ENCODE assay signal across 8 cellular contexts in the genomic region with DNA sequence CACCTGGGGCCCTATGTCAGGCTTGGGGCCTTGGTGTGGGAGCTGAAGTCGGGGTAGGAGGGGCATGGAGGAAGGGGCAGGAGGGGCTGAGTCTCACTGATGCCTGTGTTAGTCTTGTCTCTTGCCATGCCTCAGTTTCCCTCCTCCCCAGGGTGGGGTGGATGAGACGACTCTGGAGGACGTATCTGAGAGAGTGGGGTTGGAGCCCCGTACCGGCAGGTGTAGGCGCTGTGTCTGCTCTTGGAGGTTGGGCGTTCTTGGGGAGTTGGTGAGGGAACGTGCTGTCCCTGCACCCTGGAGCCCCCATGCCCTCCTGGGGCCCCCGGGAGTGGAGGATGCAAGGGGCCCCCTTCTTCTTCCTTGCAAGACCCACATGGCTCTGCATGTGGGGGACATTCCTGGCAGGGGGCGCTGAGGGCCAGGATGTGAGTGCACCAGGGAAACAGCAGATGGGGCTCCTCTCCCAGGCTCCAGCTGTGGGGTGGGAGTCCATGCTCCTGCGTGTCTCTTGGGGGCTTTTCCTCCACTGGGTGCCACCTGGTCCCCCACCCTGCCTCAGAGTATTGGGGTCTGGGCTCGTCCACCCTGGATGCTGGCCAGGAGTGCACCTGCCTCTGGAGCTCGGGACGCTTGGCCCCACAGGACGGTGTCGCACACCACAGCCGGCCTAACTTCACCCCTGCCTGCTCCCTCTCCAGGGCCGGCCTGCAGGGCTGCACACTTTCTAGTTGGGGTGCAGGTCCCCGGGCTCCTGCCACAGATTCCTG. TPM values are rescaled to one million over a fixed set of nuclear protein-coding genes. Genes with fewer than 3 reads are reported as not detected.
DNase-seq lines count a peak whose midpoint lies in the region; ATAC-seq, FAIRE-seq and TF ChIP-seq lines count a peak whose summit lies in the region.

No MANE protein-coding gene starts in this region.

- no peaks in the 10 kb centered on the region for H3K27me3 ChIP-seq in H9 (ENCODE audit: insufficient read depth, low read length)

- no peak overlapping the region for H4K5ac ChIP-seq in H9 (ENCODE audit: insufficient read length, low read depth, low read length)

- no peak overlapping the region for H3T11ph ChIP-seq in H9 (ENCODE audit: low read length)

- no peak overlapping the region; the same call in 1 of the 2 replicates for H3K14ac ChIP-seq in H9 (ENCODE audit: insufficient read depth, low read length)

- peaks cover 9 to 11% of the 10 kb centered on the region in 2 experiments for H3K4me1 Mint-ChIP-seq in H9
- peaks cover 38% of the 10 kb centered on the region for H3K4me1 Mint-ChIP-seq in activated CD8-positive, alpha-beta T cell treated with anti-CD3 and anti-CD28 coated beads for 36 hours (ENCODE audit: low read depth)

- no peaks in the 10 kb centered on the region for H3K23me2 ChIP-seq in H9 (ENCODE audit: insufficient read length, low read depth, low read length, poor library complexity, severe bottlenecking)

- H3K27me3 Mint-ChIP-seq in H9 (ENCODE audit: low read depth) = no peaks in the 10 kb centered on the region
- no peaks in the 10 kb centered on the region for H3K27me3 Mint-ChIP-seq in activated CD8-positive, alpha-beta T cell treated with anti-CD3 and anti-CD28 coated beads for 36 hours

- no peaks in the 10 kb centered on the region for H4K20me1 ChIP-seq in H9 (ENCODE audit: control insufficient read depth, insufficient read depth, insufficient read length)

- H3K4me1 ChIP-seq in A549 (peaks cover 6% of the 10 kb centered on the region; the same call in 1 of the 3 replicates), H9 (ENCODE audit: insufficient read depth, low read length) (no peaks in the 10 kb centered on the region)

- DNase-seq in A549 (ENCODE audit: low read depth in 1 of 2, low spot score in 1 of 2) (no peak), H9 (no peak), fibroblast of the aortic adventitia (ENCODE audit: low read depth) (no peak), AG08396 (ENCODE audit: low spot score) (no peak)
- peak; percentile 82 for DNase-seq in activated CD8-positive, alpha-beta T cell treated with anti-CD3 and anti-CD28 coated beads for 36 hours
- peak; percentile 42 to 43 for DNase-seq in stimulated activated CD4-positive, alpha-beta T cell treated with anti-CD3 and anti-CD28 coated beads, Interleukin-1b, Interleukin-23, amount 100 ng/mL, for 4 hours (ENCODE audit: low read depth in 2 of 2)

- no peak overlapping the region for H3K23ac ChIP-seq in H9 (ENCODE audit: insufficient read length, low read depth, low read length)

- H3K79me1 ChIP-seq in H9 (ENCODE audit: insufficient read depth, low read depth, low read length, poor library complexity, severe bottlenecking) = no peaks in the 10 kb centered on the region

- no peak overlapping the region for H3K4me2 ChIP-seq in A549
- no peak overlapping the region for H3K4me2 ChIP-seq in H9 (ENCODE audit: insufficient read depth, insufficient read length, low read length)

- H3K36me3 Mint-ChIP-seq in H9 (ENCODE audit: insufficient read depth in 1 of 3, low read depth in 3 of 3) = no peaks in the 10 kb centered on the region
- peaks cover 23% of the 10 kb centered on the region for H3K36me3 Mint-ChIP-seq in activated CD8-positive, alpha-beta T cell treated with anti-CD3 and anti-CD28 coated beads for 36 hours (ENCODE audit: low read depth)

- no peak overlapping the region for H4K8ac ChIP-seq in H9 (replicated peaks; ENCODE audit: insufficient read length, low read depth, low read length)

- H3K9me3 Mint-ChIP-seq in H9 = no peaks in the 10 kb centered on the region
- no peaks in the 10 kb centered on the region for H3K9me3 Mint-ChIP-seq in activated CD8-positive, alpha-beta T cell treated with anti-CD3 and anti-CD28 coated beads for 36 hours

- no peak overlapping the region for H3K4ac ChIP-seq in H9 (ENCODE audit: low read depth, low read length)

- peak; percentile 41 to 54; a peak in 4 of 5 replicates for TF ChIP-seq RAD21 in A549 (conservative IDR thresholded peaks at IDR 0.05 in 1 of 2, IDR thresholded peaks at IDR 0.05 in 1 of 2)

- no peaks in the 10 kb centered on the region for H3K79me2 ChIP-seq in H9 (ENCODE audit: insufficient read depth, low read length)

- TF ChIP-seq CTCF in A549 (IDR thresholded peaks at IDR 0.05) = no peak; the same call in 2 of the 3 replicates
- peak; percentile 60 for TF ChIP-seq CTCF in H9 (conservative IDR thresholded peaks at IDR 0.05)
- peak; percentile 69 for TF ChIP-seq CTCF in activated CD8-positive, alpha-beta T cell treated with anti-CD3 and anti-CD28 coated beads for 36 hours (IDR thresholded peaks at IDR 0.05)
- TF ChIP-seq CTCF in fibroblast of the aortic adventitia (IDR thresholded peaks at IDR 0.05; ENCODE audit: insufficient read depth, low read length) = peak; percentile 32

- CTCF ChIA-PET in A549 (lab: Yijun Ruan, JAX) = no interaction called here
- CTCF ChIA-PET in activated CD8-positive, alpha-beta T cell treated with anti-CD3 and anti-CD28 coated beads for 36 hours (lab: Charles Lee) = interaction anchor here (0.9 to 2.4 kb wide), 5 partner anchors 16 to 32 kb away, joined by 3 to 28 read pairs (median 4); no protein-coding TSS in a partner anchor

- POLR2A ChIA-PET in A549 (lab: Yijun Ruan, JAX) = no interaction called here
- POLR2A ChIA-PET in activated CD8-positive, alpha-beta T cell treated with anti-CD3 and anti-CD28 coated beads for 36 hours (lab: Charles Lee) = interaction anchor here (1.3 to 5.7 kb wide), 7 partner anchors 12 to 145 kb away, joined by 3 to 100 read pairs (median 10); a partner anchor contains a TSS

- no peak overlapping the region for H3K4me3 Mint-ChIP-seq in H9
- H3K4me3 Mint-ChIP-seq in activated CD8-positive, alpha-beta T cell treated with anti-CD3 and anti-CD28 coated beads for 36 hours = peak overlapping the region; percentile 99

- H3K27ac Mint-ChIP-seq in H9 = no peak overlapping the region
- H3K27ac Mint-ChIP-seq in activated CD8-positive, alpha-beta T cell treated with anti-CD3 and anti-CD28 coated beads for 36 hours = peak overlapping the region; percentile 99

- H2AFZ ChIP-seq in H9 (ENCODE audit: low read length) = no peak overlapping the region

- H2AK5ac ChIP-seq in H9 (ENCODE audit: insufficient read length, low read length) = no peak overlapping the region

- H3K27ac ChIP-seq in A549 = no peak overlapping the region
- H3K27ac ChIP-seq in H9 (ENCODE audit: insufficient read length, low read depth, low read length) = no peak overlapping the region

- H3K9me3 ChIP-seq in A549 (no peaks in the 10 kb centered on the region), H9 (ENCODE audit: control insufficient read depth, low read depth, low read length) (no peaks in the 10 kb centered on the region)

- H3K56ac ChIP-seq in H9 (ENCODE audit: insufficient read length, low read depth, low read length) = no peak overlapping the region

- TF ChIP-seq POLR2A in A549 (IDR thresholded peaks at IDR 0.05; ENCODE audit: low read length) = no peak

- no peak overlapping the region for H2BK15ac ChIP-seq in H9 (ENCODE audit: low read depth, low read length)

- H3K18ac ChIP-seq in H9 (ENCODE audit: insufficient read length, low read depth, low read length) = no peak overlapping the region

- peak in 1 of 2 experiments; percentile 33; a peak in 2 of 6 replicates for ATAC-seq in A549
- peak; percentile 27 for ATAC-seq in activated CD8-positive, alpha-beta T cell treated with anti-CD3 and anti-CD28 coated beads for 36 hours
- no peak for ATAC-seq in GM19324 (IDR thresholded peaks at IDR 0.05; ENCODE audit: low FRiP score, unreplicated experiment)
- no peak for ATAC-seq in esophagus mucosa

- H3K9ac ChIP-seq in H9 (ENCODE audit: extremely low read depth, insufficient read length, low read length) = no peak overlapping the region

- WGBS in A549 (ENCODE audit: missing lambda C conversion rate) = 48% methylated on average over 9 of the region's 19 CpGs
- no CpG with 5 or more reads among the region's 19 CpGs for WGBS in H9 (ENCODE audit: extremely low coverage, insufficient read length, low lambda C conversion rate)

- H2BK120ac ChIP-seq in H9 (ENCODE audit: low read depth, low read length, poor library complexity, severe bottlenecking) = no peak overlapping the region

- H2BK20ac ChIP-seq in H9 (ENCODE audit: low read depth, low read length, poor library complexity, severe bottlenecking) = no peak overlapping the region

- intact Hi-C loops in activated CD8-positive, alpha-beta T cell treated with anti-CD3 and anti-CD28 coated beads for 36 hours (cut with micrococcal nuclease) = loop anchor here (10.0 kb wide), 1 partner anchor 90 kb away; no protein-coding TSS in a partner anchor

- H4K91ac ChIP-seq in H9 (ENCODE audit: insufficient read length, low read depth, low read length) = no peak overlapping the region

- TF ChIP-seq EP300 in A549 (IDR thresholded peaks at IDR 0.05) = no peak

- H2BK12ac ChIP-seq in H9 (ENCODE audit: insufficient read length, low read depth, low read length) = no peak overlapping the region

- no peak overlapping the region for H3K4me3 ChIP-seq in A549
- H3K4me3 ChIP-seq in fibroblast of the aortic adventitia (ENCODE audit: low read depth, low read length) = no peak overlapping the region

- H2BK5ac ChIP-seq in H9 (ENCODE audit: insufficient read length, low read length) = no peak overlapping the region

- no peak for FAIRE-seq in A549 (lab: Jason Lieb, UNC)

RNA-seq across cellular contexts. Expression of a gene that starts 1.4 kb away (rescaled TPM):
- polyA plus RNA-seq in A549 (2011; rRNA removed) (0.16 and 0.29 TPM in 2 replicates), A549 (2017; fragmentation: RNase III; extraction: RNeasy Plus Mini Kit Qiagen cat#74134 plus additional on column Dnase treatment) (0.22 to 0.31 TPM (median 0.25 TPM) in 3 replicates)
- 0.16 and 0.25 TPM in 2 replicates for polyA plus RNA-seq in A549 (2012; cell fraction: cytosol; rRNA removed)
- polyA plus RNA-seq in A549 (2012; cell fraction: nucleus; rRNA removed) = 1.2 and 1.6 TPM in 2 replicates
- 0.29 and 0.34 TPM in 2 replicates for polyA minus RNA-seq in A549 (2011; rRNA and poly(A)+ RNA removed)
- total RNA-seq in H9 (2021) (0.29 and 0.57 TPM in 2 replicates), fibroblast of the aortic adventitia (ENCODE audit: low replicate concordance) (12.0 and 32.2 TPM in 2 replicates), esophagus mucosa (12.0 TPM)
- total RNA-seq in activated CD8-positive, alpha-beta T cell treated with anti-CD3 and anti-CD28 coated beads for 36 hours = 100 to 1,000 TPM; 134 to 140 TPM

RNA-seq across cellular contexts. Expression of a gene that starts 24.7 kb away (rescaled TPM):
- polyA plus RNA-seq in A549 (2011; rRNA removed) (not detected in 2 replicates), A549 (2017; fragmentation: RNase III; extraction: RNeasy Plus Mini Kit Qiagen cat#74134 plus additional on column Dnase treatment) (not detected in 3 replicates)
- polyA plus RNA-seq in A549 (2012; cell fraction: cytosol; rRNA removed) = not detected in 2 replicates
- polyA plus RNA-seq in A549 (2012; cell fraction: nucleus; rRNA removed) = 0.04 and 0.07 TPM in 2 replicates
- polyA minus RNA-seq in A549 (2011; rRNA and poly(A)+ RNA removed) = not detected in 2 replicates
- total RNA-seq in H9 (2021) (not detected in 2 replicates), fibroblast of the aortic adventitia (ENCODE audit: low replicate concordance) (not detected in 2 replicates), esophagus mucosa (1.3 TPM)
- not detected for total RNA-seq in activated CD8-positive, alpha-beta T cell treated with anti-CD3 and anti-CD28 coated beads for 36 hours

RNA-seq across cellular contexts. Expression of a gene that starts 28.4 kb away (rescaled TPM):
- polyA plus RNA-seq in A549 (2011; rRNA removed) (8.1 and 8.3 TPM in 2 replicates), A549 (2017; fragmentation: RNase III; extraction: RNeasy Plus Mini Kit Qiagen cat#74134 plus additional on column Dnase treatment) (13.4 to 16.1 TPM (median 13.8 TPM) in 3 replicates)
- polyA plus RNA-seq in A549 (2012; cell fraction: cytosol; rRNA removed) = 14.2 and 14.9 TPM in 2 replicates
- polyA plus RNA-seq in A549 (2012; cell fraction: nucleus; rRNA removed) = 61.3 and 73.3 TPM in 2 replicates
- polyA minus RNA-seq in A549 (2011; rRNA and poly(A)+ RNA removed) = 13.1 and 27.0 TPM in 2 replicates
- total RNA-seq in H9 (2021) (32.2 and 34.8 TPM in 2 replicates), fibroblast of the aortic adventitia (ENCODE audit: low replicate concordance) (22.8 and 23.4 TPM in 2 replicates), esophagus mucosa (10.1 TPM)
- 10 to 100 TPM; 39.0 to 40.6 TPM for total RNA-seq in activated CD8-positive, alpha-beta T cell treated with anti-CD3 and anti-CD28 coated beads for 36 hours

RNA-seq across cellular contexts. Expression of a gene that starts 31.8 kb away (rescaled TPM):
- polyA plus RNA-seq in A549 (2011; rRNA removed) = 4.4 and 6.6 TPM in 2 replicates
- polyA plus RNA-seq in A549 (2012; cell fraction: cytosol; rRNA removed) = 14.3 and 19.8 TPM in 2 replicates
- polyA plus RNA-seq in A549 (2012; cell fraction: nucleus; rRNA removed) = 29.8 and 31.3 TPM in 2 replicates
- 14.7 to 17.4 TPM (median 16.4 TPM) in 3 replicates for polyA plus RNA-seq in A549 (2017; fragmentation: RNase III; extraction: RNeasy Plus Mini Kit Qiagen cat#74134 plus additional on column Dnase treatment)
- 4.5 and 5.9 TPM in 2 replicates for polyA minus RNA-seq in A549 (2011; rRNA and poly(A)+ RNA removed)
- total RNA-seq in H9 (2021) = 40.7 and 49.6 TPM in 2 replicates
- total RNA-seq in activated CD8-positive, alpha-beta T cell treated with anti-CD3 and anti-CD28 coated beads for 36 hours = 10 to 100 TPM; 39.1 to 43.6 TPM
- 15.5 and 23.0 TPM in 2 replicates for total RNA-seq in fibroblast of the aortic adventitia (ENCODE audit: low replicate concordance)
- total RNA-seq in esophagus mucosa = 12.7 TPM

Comparison
In these comparisons a context has a peak if more than half of its experiments do, and no peak if none do; other contexts are left out.
1. DNase-seq: peak in activated CD8-positive, alpha-beta T cell treated with anti-CD3 and anti-CD28 coated beads for 36 hours (single experiment) and stimulated activated CD4-positive, alpha-beta T cell treated with anti-CD3 and anti-CD28 coated beads, Interleukin-1b, Interleukin-23, amount 100 ng/mL, for 4 hours (2 of 2); none in A549 (0 of 2), H9 (single experiment), fibroblast of the aortic adventitia (single experiment) and AG08396 (single experiment).